22 cellular contexts compared by ENCODE assay signal in the genomic region with DNA sequence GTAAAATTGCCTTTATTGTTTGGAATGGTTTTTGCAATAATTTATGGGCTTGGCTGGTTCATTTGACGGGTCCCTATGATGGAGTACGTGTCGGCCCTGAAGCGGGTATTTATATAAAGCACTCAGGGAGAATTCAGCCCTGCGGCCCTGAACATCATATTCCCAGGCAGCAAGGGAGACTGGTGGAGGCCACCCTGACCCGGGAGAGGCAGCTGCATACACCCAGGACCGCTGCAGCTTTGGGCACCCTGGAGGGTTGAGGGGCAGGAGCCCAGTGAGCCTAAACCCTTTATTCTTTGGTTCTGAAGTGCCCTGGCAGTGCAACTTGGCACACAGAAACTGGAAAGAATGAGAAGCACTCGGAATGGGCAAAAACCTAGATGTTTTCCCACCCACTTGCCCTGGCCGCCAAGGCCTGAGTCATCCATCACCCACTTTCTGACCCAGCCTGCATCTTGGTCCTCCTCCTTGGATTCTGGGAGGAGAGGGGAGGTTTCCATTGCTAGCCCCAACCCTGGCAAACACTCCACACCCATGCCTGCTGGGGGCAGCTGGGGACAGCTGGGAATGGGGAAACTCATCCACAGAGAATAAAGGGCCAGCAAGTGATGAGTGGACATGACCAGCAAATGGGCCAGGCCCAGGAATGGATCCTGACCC.
DNase-seq lines count a peak whose midpoint lies in the region; ATAC-seq and TF ChIP-seq lines count a peak whose summit lies in the region.
"Had no signal": no experiment of that assay in that cellular context is flagged by ENCODE, and none has a peak within 500 bp of the region (broad histone marks: within the 10 kb centered on the region; RNA-seq: fewer than 3 reads in every experiment).

No MANE protein-coding gene starts in this region.

- no CpG with 5 or more reads among the region's 9 CpGs for WGBS in neuronal stem cell (ENCODE audit: extremely low coverage in 2 of 2, insufficient read length in 2 of 2, insufficient replicate concordance in 1 of 2), 2 donors

- no peak for ATAC-seq in Right ventricle myocardium superior (ENCODE audit: poor library complexity)
- no peak for ATAC-seq in Right ventricle myocardium inferior
- no peak for ATAC-seq in GM18502 (IDR thresholded peaks at IDR 0.05; ENCODE audit: poor library complexity, unreplicated experiment)
- ATAC-seq: activated CD8-positive, alpha-beta T cell treated with anti-CD3 and anti-CD28 coated beads for 36 hours; gastrocnemius medialis; upper lobe of right lung had no signal

- no peak overlapping the region for H2AFZ ChIP-seq in neuronal stem cell (ENCODE audit: low read length)
- H2AFZ ChIP-seq: parathyroid adenoma had no signal

- H2BK5ac ChIP-seq in neuronal stem cell (ENCODE audit: low read length): no peak overlapping the region

- H3K4me1 ChIP-seq in neuronal stem cell (ENCODE audit: control insufficient read depth in 2 of 2, insufficient read depth in 1 of 2, low read depth in 1 of 2, low read length in 2 of 2): peaks cover 1 to 3% of the 10 kb centered on the region in 2 donors
- peaks cover 17% of the 10 kb centered on the region for H3K4me1 ChIP-seq in vagina
- H3K4me1 ChIP-seq: gastrocnemius medialis, parathyroid adenoma, upper lobe of right lung had no signal

- peak overlapping the region; percentile 77 for H3K18ac ChIP-seq in neuronal stem cell (ENCODE audit: low read length)

- no peak overlapping the region for H3K27ac ChIP-seq in neuronal stem cell (replicated peaks; ENCODE audit: low read length)
- H3K27ac ChIP-seq in vagina: peak overlapping the region; percentile 67
- H3K27ac ChIP-seq: cardiac muscle cell, gastrocnemius medialis, parathyroid adenoma, upper lobe of right lung, VCaP had no signal

- no peak overlapping the region for H2BK15ac ChIP-seq in neuronal stem cell (ENCODE audit: low read length)

- H3K9me3 ChIP-seq in neuronal stem cell (replicated peaks in 1 of 2; ENCODE audit: control insufficient read depth in 2 of 2, insufficient read depth in 1 of 2, low read depth in 1 of 2, low read length in 2 of 2): no peaks in the 10 kb centered on the region
- no peaks in the 10 kb centered on the region for H3K9me3 ChIP-seq in vagina
- H3K9me3 ChIP-seq: gastrocnemius medialis, upper lobe of right lung had no signal

- H4K8ac ChIP-seq in neuronal stem cell (ENCODE audit: low read depth, low read length): no peak overlapping the region

- no peak overlapping the region for H2BK120ac ChIP-seq in neuronal stem cell (ENCODE audit: low read depth, low read length)

- no peak overlapping the region for H3K9ac ChIP-seq in neuronal stem cell (ENCODE audit: low read depth, low read length, poor library complexity)
- H3K9ac ChIP-seq: parathyroid adenoma had no signal

- H3K23ac ChIP-seq in neuronal stem cell (ENCODE audit: low read depth, low read length, poor library complexity): no peak overlapping the region

- DNase-seq in Right ventricle myocardium superior (peak; percentile 20), Right ventricle myocardium inferior (ENCODE audit: missing footprints) (no peak), dedifferentiated amniotic fluid mesenchymal stem cell (ENCODE audit: extremely low spot score) (peak; percentile 52), neuronal stem cell (ENCODE audit: low spot score) (no peak), vagina (ENCODE audit: extremely low spot score in 2 of 2) (no peak), NCI-H524 treated with DMSO at 0.1 percent for 48 hours (lab: John Stamatoyannopoulos, UW) (no peak), cerebellar cortex (ENCODE audit: low spot score) (no peak)
- DNase-seq: activated CD8-positive, alpha-beta T cell treated with anti-CD3 and anti-CD28 coated beads for 36 hours; activated naive CD8-positive, alpha-beta T cell treated with anti-CD3 and anti-CD28 coated beads, Interleukin-2, amount 10 ng/mL, durations not matched to agents 7 days and 5 days; CD4-positive, alpha-beta T cell; DMS53; gastrocnemius medialis; Kasumi-1; NCI-H1436; NCI-H446 treated with DMSO at 0.1 percent for 48 hours; RPMI8226; T-helper 1 cell; upper lobe of right lung had no signal

- H3K27me3 ChIP-seq in neuronal stem cell (ENCODE audit: control insufficient read depth in 3 of 3, insufficient read depth in 3 of 3, low read depth in 1 of 3, low read length in 3 of 3) (peaks cover 0 to 33% (median 19%) of the 10 kb centered on the region in 3 experiments), vagina (no peaks in the 10 kb centered on the region)
- H3K27me3 ChIP-seq: gastrocnemius medialis had no signal

- no peak overlapping the region for H3K4ac ChIP-seq in neuronal stem cell (ENCODE audit: low read length)

- H3K4me3 ChIP-seq in neuronal stem cell (ENCODE audit: low read length in 2 of 2): no peak overlapping the region
- H3K4me3 ChIP-seq in vagina: no peak overlapping the region
- H3K4me3 ChIP-seq: cardiac muscle cell, gastrocnemius medialis, upper lobe of right lung had no signal

- no peak for TF ChIP-seq CTCF in vagina (IDR thresholded peaks at IDR 0.05)

- no peak overlapping the region for H4K91ac ChIP-seq in neuronal stem cell (ENCODE audit: low read depth, low read length, poor library complexity)

- H2BK12ac ChIP-seq in neuronal stem cell (ENCODE audit: low read length): no peak overlapping the region

- H3K14ac ChIP-seq in neuronal stem cell (ENCODE audit: low read length): no peak overlapping the region

- no peak overlapping the region for H3K4me2 ChIP-seq in neuronal stem cell (ENCODE audit: insufficient read depth, low read length, poor library complexity, severe bottlenecking)

- TF ChIP-seq POLR2A in vagina (IDR thresholded peaks at IDR 0.05): no peak

- peak overlapping the region; percentile 11 for H2AK5ac ChIP-seq in neuronal stem cell (ENCODE audit: low read depth, low read length)

- H3K79me1 ChIP-seq in neuronal stem cell (ENCODE audit: low read depth, low read length): no peaks in the 10 kb centered on the region

- no peaks in the 10 kb centered on the region for H3K36me3 ChIP-seq in neuronal stem cell (replicated peaks in 1 of 2; ENCODE audit: control insufficient read depth in 2 of 2, insufficient read depth in 2 of 2, low read length in 2 of 2)
- H3K36me3 ChIP-seq in vagina: no peaks in the 10 kb centered on the region
- H3K36me3 ChIP-seq: cardiac muscle cell, gastrocnemius medialis, upper lobe of right lung had no signal

- intact Hi-C loops in Right ventricle myocardium superior (cut with DNase I): no loop called here
- intact Hi-C loops in Right ventricle myocardium inferior (cut with DNase I): no loop called here
- intact Hi-C loops in vagina (cut with DNase I): no loop called here

Comparison
In these comparisons a context has a peak if more than half of its experiments do, and no peak if none do; other contexts are left out.
1. DNase-seq: peak in Right ventricle myocardium superior (single experiment) and dedifferentiated amniotic fluid mesenchymal stem cell (single experiment); none in Right ventricle myocardium inferior (single experiment), neuronal stem cell (single experiment), vagina (0 of 2), NCI-H524 treated with DMSO at 0.1 percent for 48 hours (single experiment) and cerebellar cortex (single experiment).